ENCODE assay signal across 7 cellular contexts in genomic region chr15:64528871-64529270, GRCh38.
"Had no signal": no experiment of that assay in that cellular context is flagged by ENCODE, and none has a peak within 500 bp of the region (broad histone marks: within the 10 kb centered on the region; RNA-seq: fewer than 3 reads in every experiment).

No MANE protein-coding gene starts in this region.

- DNase-seq: GM23248, GOT3, H7, IMR-90 had no signal

- H3K36me3 ChIP-seq: HAP-1 had no signal

- H3K9ac ChIP-seq: GM23248 had no signal

- H2AFZ ChIP-seq: GM23248 had no signal

- H3K9me3 ChIP-seq: HAP-1 had no signal

- H3K4me3 ChIP-seq: GM23248, HAP-1, K562 had no signal

- H3K27ac ChIP-seq: GM23248 had no signal

- ATAC-seq: HCT116, K562 had no signal
